ENCODE assay signal across 8 cellular contexts in the genomic region with DNA sequence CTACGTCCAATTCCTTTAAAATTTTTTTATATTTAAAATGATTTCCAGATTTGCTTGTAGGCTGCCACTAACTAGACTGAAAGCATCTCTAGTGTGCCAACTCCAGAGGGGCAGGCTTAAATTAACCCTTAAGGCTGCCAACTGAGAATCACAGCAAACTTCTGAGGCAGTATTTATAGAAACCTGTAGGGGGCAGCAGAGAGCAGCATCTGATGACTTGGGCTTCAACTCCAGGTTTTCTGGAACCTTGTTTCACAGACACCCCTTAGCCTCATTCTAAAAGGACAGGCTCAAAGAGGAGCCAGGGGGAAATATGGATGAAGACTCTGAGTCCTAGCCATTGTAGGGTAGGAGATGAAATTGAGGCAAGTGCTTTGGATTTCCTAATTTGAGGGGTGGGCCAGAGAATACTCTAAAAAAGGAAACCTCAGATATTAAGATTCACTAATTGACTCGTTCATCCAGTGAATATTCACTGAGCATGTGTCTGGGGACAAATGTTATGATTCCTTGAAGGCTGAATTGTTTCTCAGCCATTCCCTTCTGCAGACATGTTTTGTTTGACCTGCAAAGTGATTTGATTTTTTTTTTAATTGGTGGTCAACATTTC.
DNase-seq lines count a peak whose midpoint lies in the region; ATAC-seq and TF ChIP-seq lines count a peak whose summit lies in the region.

No MANE protein-coding gene starts in this region.

- H3K9me3 Mint-ChIP-seq in neural progenitor cell: peaks cover 2% of the 10 kb centered on the region

- no peak overlapping the region for H3K4me2 ChIP-seq in neural progenitor cell

- H2AFZ ChIP-seq in neural progenitor cell (replicated peaks): no peak overlapping the region

- TF ChIP-seq CTCF in LNCAP (IDR thresholded peaks at IDR 0.05) (peak; percentile 86), neural progenitor cell (IDR thresholded peaks at IDR 0.05) (peak; percentile 96)

- no peaks in the 10 kb centered on the region for H4K20me1 ChIP-seq in neural progenitor cell (ENCODE audit: low read depth)

- H3K9ac ChIP-seq in SK-N-MC (ENCODE audit: insufficient read length): peak overlapping the region; percentile 34
- H3K9ac ChIP-seq in neural progenitor cell: no peak overlapping the region

- peak; percentile 20 for DNase-seq in stimulated activated CD4-positive, alpha-beta T cell treated with anti-CD3 and anti-CD28 coated beads, Interleukin-15, amount 100 ng/mL, for 24 hours
- no peak for DNase-seq in stimulated activated CD4-positive, alpha-beta T cell treated with anti-CD3 and anti-CD28 coated beads, Interleukin-4, amount 100 ng/mL, for 4 hours
- DNase-seq in SK-N-MC (ENCODE audit: low read depth, low spot score) (peak; percentile 70), fibroblast of gingiva (ENCODE audit: low read depth) (peak; percentile 8), neural progenitor cell (ENCODE audit: low spot score) (peak; percentile 76)
- DNase-seq in activated effector memory CD4-positive, alpha-beta T cell treated with Interleukin-2 at 50 U/mL for 16 hours: no peak

- H3K4me1 ChIP-seq in neural progenitor cell: no peaks in the 10 kb centered on the region

- H3K36me3 ChIP-seq in SK-N-MC (ENCODE audit: insufficient read depth, low read length) (no peaks in the 10 kb centered on the region), neural progenitor cell (no peaks in the 10 kb centered on the region)

- peaks cover 4% of the 10 kb centered on the region for H3K27me3 Mint-ChIP-seq in neural progenitor cell (ENCODE audit: insufficient read depth, low read depth)

- no peaks in the 10 kb centered on the region for H3F3A ChIP-seq in neural progenitor cell (ENCODE audit: low read depth)

- no peaks in the 10 kb centered on the region for H3K79me2 ChIP-seq in neural progenitor cell (ENCODE audit: low read depth)

- H3K27ac ChIP-seq in SK-N-MC (0 out of 2 replicates have a peak overlapping the region, but pooled peaks have one; percentile 11), neural progenitor cell (no peak overlapping the region)

- no peak overlapping the region for H3K4me3 Mint-ChIP-seq in neural progenitor cell

- no peak for ATAC-seq in GM18907 (IDR thresholded peaks at IDR 0.05; ENCODE audit: unreplicated experiment)

- H3K36me3 Mint-ChIP-seq in neural progenitor cell: peaks cover 2% of the 10 kb centered on the region

- no peaks in the 10 kb centered on the region for H3K27me3 ChIP-seq in neural progenitor cell

- H3K27ac Mint-ChIP-seq in neural progenitor cell: no peak overlapping the region

- H3K4me1 Mint-ChIP-seq in neural progenitor cell: no peaks in the 10 kb centered on the region

- no peaks in the 10 kb centered on the region for H3K9me3 ChIP-seq in SK-N-MC (ENCODE audit: low read depth, low read length)
- no peaks in the 10 kb centered on the region for H3K9me3 ChIP-seq in neural progenitor cell (ENCODE audit: low read depth)

- peak overlapping the region; percentile 36 for H3K4me3 ChIP-seq in SK-N-MC
- H3K4me3 ChIP-seq in neural progenitor cell: no peak overlapping the region

Comparison
In these comparisons a context has a peak if more than half of its experiments do, and no peak if none do; other contexts are left out.
1. DNase-seq: peak in stimulated activated CD4-positive, alpha-beta T cell treated with anti-CD3 and anti-CD28 coated beads, Interleukin-15, amount 100 ng/mL, for 24 hours (single experiment), SK-N-MC (single experiment), fibroblast of gingiva (single experiment) and neural progenitor cell (single experiment); none in stimulated activated CD4-positive, alpha-beta T cell treated with anti-CD3 and anti-CD28 coated beads, Interleukin-4, amount 100 ng/mL, for 4 hours (0 of 2) and activated effector memory CD4-positive, alpha-beta T cell treated with Interleukin-2 at 50 U/mL for 16 hours (single experiment).